Comparison of ENCODE assay signal across 31 cellular contexts in genomic region chr3:152629363-152630122, GRCh38.
"Had no signal": no experiment of that assay in that cellular context is flagged by ENCODE, and none has a peak within 500 bp of the region (broad histone marks: within the 10 kb centered on the region; RNA-seq: fewer than 3 reads in every experiment).

No MANE protein-coding gene starts in this region.

- H3K27ac Mint-ChIP-seq: natural killer cell; nephron; neural progenitor cell; progenitor cell of endocrine pancreas; stimulated activated memory B cell treated with anti-CD40 and anti-IgM and Interleukin-4, amounts not matched to agents 10 μg/mL and 1 μg/mL and 100 μg/mL, for 72 hours; stimulated activated naive CD8-positive, alpha-beta T cell treated with anti-CD3 and anti-CD28 coated beads, Interleukin-15, amount 100 ng/mL, for 72 hours; type B pancreatic cell had no signal

- ATAC-seq: natural killer cell; psoas muscle; right cardiac atrium; right lobe of liver; stimulated activated memory B cell treated with anti-CD40 and anti-IgM and Interleukin-4, amounts not matched to agents 10 μg/mL and 1 μg/mL and 100 μg/mL, for 72 hours; stimulated activated naive CD8-positive, alpha-beta T cell treated with anti-CD3 and anti-CD28 coated beads, Interleukin-15, amount 100 ng/mL, for 72 hours; stimulated activated naive CD8-positive, alpha-beta T cell treated with anti-CD3 and anti-CD28 coated beads, Interleukin-15, Interleukin-2, amounts not matched to agents 100 U/mL and 50 U/mL, for 24 hours; upper lobe of right lung had no signal

- H3K36me3 ChIP-seq: neural progenitor cell, ovary, right lobe of liver, sigmoid colon, spleen, suprapubic skin, tibial artery, transverse colon, upper lobe of right lung, uterus had no signal

- H2AFZ ChIP-seq: neural progenitor cell, parathyroid adenoma had no signal

- H3K79me2 ChIP-seq: parathyroid adenoma had no signal

- DNase-seq: natural killer cell; occipital lobe; ovary; posterior cingulate gyrus; psoas muscle; right cardiac atrium; right lobe of liver; sigmoid colon; spleen; stimulated activated CD4-positive, alpha-beta T cell treated with anti-CD3 and anti-CD28 coated beads, Interleukin-12 subunit alpha, Interleukin-12 subunit beta, amount 100 ng/mL, for 4 hours; stimulated activated CD4-positive, alpha-beta T cell treated with anti-CD3 and anti-CD28 coated beads, Interleukin-1b, Interleukin-23, amount 100 ng/mL, for 48 hours; stimulated activated CD4-positive, alpha-beta T cell treated with anti-CD3 and anti-CD28 coated beads, Interleukin-4, amount 100 ng/mL, for 1 hour; stimulated activated CD4-positive, alpha-beta T cell treated with anti-CD3 and anti-CD28 coated beads, Interleukin-4, amount 100 ng/mL, for 4 hours; stimulated activated CD8-positive, alpha-beta memory T cell treated with anti-CD3 and anti-CD28 coated beads, Interleukin-4, amount 100 ng/mL, for 48 hours; stimulated activated naive CD4-positive, alpha-beta T cell; stimulated activated naive CD8-positive, alpha-beta T cell treated with anti-CD3 and anti-CD28 coated beads, Interleukin-15, amount 100 ng/mL, for 72 hours; stimulated activated naive CD8-positive, alpha-beta T cell treated with anti-CD3 and anti-CD28 coated beads, Interleukin-15, Interleukin-2, amounts not matched to agents 100 U/mL and 50 U/mL, for 24 hours; substantia nigra; testis; tibial artery; transverse colon; upper lobe of right lung; uterus had no signal

- H3K4me2 ChIP-seq: neural progenitor cell, smooth muscle cell had no signal

- H3K9me3 Mint-ChIP-seq: stimulated activated naive CD8-positive, alpha-beta T cell treated with anti-CD3 and anti-CD28 coated beads, Interleukin-15, amount 100 ng/mL, for 72 hours; type B pancreatic cell had no signal

- H3K4me1 Mint-ChIP-seq: natural killer cell; nephron; neural progenitor cell; stimulated activated memory B cell treated with anti-CD40 and anti-IgM and Interleukin-4, amounts not matched to agents 10 μg/mL and 1 μg/mL and 100 μg/mL, for 72 hours; stimulated activated naive CD8-positive, alpha-beta T cell treated with anti-CD3 and anti-CD28 coated beads, Interleukin-15, amount 100 ng/mL, for 72 hours had no signal

- H3K4me3 Mint-ChIP-seq: natural killer cell; nephron; neural progenitor cell; stimulated activated memory B cell treated with anti-CD40 and anti-IgM and Interleukin-4, amounts not matched to agents 10 μg/mL and 1 μg/mL and 100 μg/mL, for 72 hours; stimulated activated naive CD8-positive, alpha-beta T cell treated with anti-CD3 and anti-CD28 coated beads, Interleukin-15, amount 100 ng/mL, for 72 hours; type B pancreatic cell had no signal

- H3K27me3 Mint-ChIP-seq: progenitor cell of endocrine pancreas; stimulated activated naive CD8-positive, alpha-beta T cell treated with anti-CD3 and anti-CD28 coated beads, Interleukin-15, amount 100 ng/mL, for 72 hours; type B pancreatic cell had no signal

- H3K4me1 ChIP-seq: neural progenitor cell, parathyroid adenoma, psoas muscle, right lobe of liver, sigmoid colon, spleen, testis, tibial artery, transverse colon, upper lobe of right lung, uterus had no signal

- H3K27ac ChIP-seq: neural progenitor cell, ovary, parathyroid adenoma, psoas muscle, right lobe of liver, sigmoid colon, spleen, suprapubic skin, testis, tibial artery, transverse colon, upper lobe of right lung, uterus had no signal

- H3K9me3 ChIP-seq: ovary, right lobe of liver, sigmoid colon, suprapubic skin, testis, tibial artery, transverse colon, upper lobe of right lung, uterus had no signal

- H3K9ac ChIP-seq: neural progenitor cell, parathyroid adenoma had no signal

- H3K27me3 ChIP-seq: neural progenitor cell, ovary, right lobe of liver, sigmoid colon, spleen, suprapubic skin, testis, tibial artery, transverse colon, upper lobe of right lung, uterus had no signal

- H3K36me3 Mint-ChIP-seq: natural killer cell; neural progenitor cell; stimulated activated memory B cell treated with anti-CD40 and anti-IgM and Interleukin-4, amounts not matched to agents 10 μg/mL and 1 μg/mL and 100 μg/mL, for 72 hours; type B pancreatic cell had no signal

- H3K4me3 ChIP-seq: neural progenitor cell, ovary, psoas muscle, right lobe of liver, sigmoid colon, smooth muscle cell, spleen, suprapubic skin, testis, tibial artery, transverse colon, upper lobe of right lung, uterus had no signal
